In the genomic region with DNA sequence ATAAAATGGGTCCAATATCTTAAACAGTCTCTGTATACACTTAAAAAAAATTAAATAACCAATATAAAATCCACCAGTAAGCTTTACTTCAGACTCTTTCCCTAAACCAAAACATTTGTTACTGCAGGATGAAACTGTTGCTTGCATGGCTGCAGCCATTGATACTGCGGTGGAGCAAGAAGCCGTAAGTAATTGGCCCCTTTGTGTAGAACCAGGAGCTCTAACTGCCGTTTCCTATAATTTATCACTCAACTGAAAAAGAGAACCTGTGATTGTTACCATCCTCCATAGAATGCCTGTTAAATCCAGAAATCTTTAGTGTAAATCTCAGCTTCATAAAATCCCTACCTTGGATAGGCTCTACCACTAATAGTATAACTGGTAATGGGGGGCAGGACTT, we compare ENCODE assay signal across 32 cellular contexts.
"Had no signal": no experiment of that assay in that cellular context is flagged by ENCODE, and none has a peak within 500 bp of the region (broad histone marks: within the 10 kb centered on the region; RNA-seq: fewer than 3 reads in every experiment).

No MANE protein-coding gene starts in this region.

- H3K4me1 Mint-ChIP-seq: activated B cell treated with CpG ODN at 0.5 μM for 24 hours; activated naive CD4-positive, alpha-beta T cell treated with anti-CD3 and anti-CD28 coated beads, Interleukin-2, amount 50 U/mL, for 24 hours; activated naive CD8-positive, alpha-beta T cell treated with anti-CD3 and anti-CD28 coated beads for 36 hours; activated naive CD8-positive, alpha-beta T cell treated with anti-CD3 and anti-CD28 coated beads, Interleukin-2, amount 50 U/mL, for 24 hours; activated T-helper 17 cell treated with anti-CD3 and anti-CD28 coated beads, Interleukin-2, amount 50 U/mL, for 72 hours; endodermal cell; T-helper 17 cell had no signal

- H3K27me3 Mint-ChIP-seq: activated B cell treated with CpG ODN at 0.5 μM for 24 hours; activated CD8-positive, alpha-beta T cell treated with anti-CD3 and anti-CD28 coated beads for 36 hours; activated naive CD4-positive, alpha-beta T cell treated with anti-CD3 and anti-CD28 coated beads, Interleukin-2, amount 50 U/mL, for 24 hours; activated naive CD8-positive, alpha-beta T cell treated with anti-CD3 and anti-CD28 coated beads for 36 hours; activated naive CD8-positive, alpha-beta T cell treated with anti-CD3 and anti-CD28 coated beads, Interleukin-2, amount 50 U/mL, for 24 hours; activated T-helper 17 cell treated with anti-CD3 and anti-CD28 coated beads, Interleukin-2, amount 50 U/mL, for 72 hours; dendritic cell treated with granulocyte-macrophage colony-stimulating factor and Interleukin-4, amounts not matched to agents 40 ng/mL and 50 ng/mL, for 4 days; T-helper 17 cell had no signal

- H3K9me3 ChIP-seq: adrenal gland, colonic mucosa, gastrocnemius medialis had no signal

- H3K27ac Mint-ChIP-seq: activated B cell treated with CpG ODN at 0.5 μM for 24 hours; activated CD8-positive, alpha-beta T cell treated with anti-CD3 and anti-CD28 coated beads for 36 hours; activated naive CD4-positive, alpha-beta T cell treated with anti-CD3 and anti-CD28 coated beads for 36 hours; activated naive CD4-positive, alpha-beta T cell treated with anti-CD3 and anti-CD28 coated beads, Interleukin-2, amount 50 U/mL, for 24 hours; activated naive CD8-positive, alpha-beta T cell treated with anti-CD3 and anti-CD28 coated beads for 36 hours; activated naive CD8-positive, alpha-beta T cell treated with anti-CD3 and anti-CD28 coated beads, Interleukin-2, amount 50 U/mL, for 24 hours; activated T-helper 17 cell treated with anti-CD3 and anti-CD28 coated beads, Interleukin-2, amount 50 U/mL, for 72 hours; dendritic cell treated with granulocyte-macrophage colony-stimulating factor and Interleukin-4, amounts not matched to agents 40 ng/mL and 50 ng/mL, for 4 days; endodermal cell; T-helper 17 cell; T-helper 2 cell treated with Interferon-gamma antibody and Interleukin-4, amounts not matched to agents 5 μg/mL and 100 μg/mL, for 36 hours had no signal

- DNase-seq: activated B cell treated with CpG ODN at 0.5 μM for 24 hours; activated CD4-positive, alpha-beta T cell treated with anti-CD3 and anti-CD28 coated beads for 48 hours; activated CD4-positive, alpha-beta T cell treated with anti-CD3 and anti-CD28 coated beads, Interleukin-2, amount 50 U/mL, for 1 hour; activated CD4-positive, alpha-beta T cell treated with anti-CD3 and anti-CD28 coated beads, Interleukin-2, amount 50 U/mL, for 48 hours; activated CD8-positive, alpha-beta memory T cell treated with anti-CD3 and anti-CD28 coated beads for 24 hours; activated CD8-positive, alpha-beta T cell treated with anti-CD3 and anti-CD28 coated beads for 36 hours; activated effector memory CD4-positive, alpha-beta T cell treated with Interleukin-2 at 50 U/mL for 16 hours; activated naive CD4-positive, alpha-beta T cell treated with anti-CD3 and anti-CD28 coated beads for 36 hours; activated naive CD8-positive, alpha-beta T cell treated with anti-CD3 and anti-CD28 coated beads for 36 hours; activated naive CD8-positive, alpha-beta T cell treated with anti-CD3 and anti-CD28 coated beads, Interleukin-2, amount 50 U/mL, for 24 hours; activated T-cell treated with anti-CD3 and anti-CD28 coated beads, Interleukin-2, amount 50 U/mL, for 4 hours; adrenal gland; amygdala; aorta; central memory CD4-positive, alpha-beta T cell; cerebellar nuclear complex; colonic mucosa; dorsolateral prefrontal cortex; effector memory CD4-positive, alpha-beta T cell; endodermal cell; foreskin fibroblast; gastrocnemius medialis; T-helper 1 cell; T-helper 17 cell; T1000; WERI-Rb-1 had no signal

- H3K4me1 ChIP-seq: adrenal gland, colonic mucosa, gastrocnemius medialis had no signal

- H3K4me3 Mint-ChIP-seq: activated B cell treated with CpG ODN at 0.5 μM for 24 hours; activated CD8-positive, alpha-beta T cell treated with anti-CD3 and anti-CD28 coated beads for 36 hours; activated naive CD4-positive, alpha-beta T cell treated with anti-CD3 and anti-CD28 coated beads for 36 hours; activated naive CD4-positive, alpha-beta T cell treated with anti-CD3 and anti-CD28 coated beads, Interleukin-2, amount 50 U/mL, for 24 hours; activated naive CD8-positive, alpha-beta T cell treated with anti-CD3 and anti-CD28 coated beads for 36 hours; activated naive CD8-positive, alpha-beta T cell treated with anti-CD3 and anti-CD28 coated beads, Interleukin-2, amount 50 U/mL, for 24 hours; activated T-cell treated with anti-CD3 and anti-CD28 coated beads, Interleukin-2, amount 50 U/mL, for 4 hours; activated T-helper 17 cell treated with anti-CD3 and anti-CD28 coated beads, Interleukin-2, amount 50 U/mL, for 72 hours; dendritic cell treated with granulocyte-macrophage colony-stimulating factor and Interleukin-4, amounts not matched to agents 40 ng/mL and 50 ng/mL, for 4 days; endodermal cell; T-helper 17 cell; T-helper 2 cell treated with Interferon-gamma antibody and Interleukin-4, amounts not matched to agents 5 μg/mL and 100 μg/mL, for 36 hours had no signal

- H3K27ac ChIP-seq: adrenal gland, colonic mucosa, dorsolateral prefrontal cortex, gastrocnemius medialis, WERI-Rb-1 had no signal

- H3K36me3 ChIP-seq: adrenal gland, colonic mucosa, gastrocnemius medialis had no signal

- ATAC-seq: activated CD4-positive, CD25-positive, alpha-beta regulatory T cell treated with anti-CD3 and anti-CD28 coated beads, Interleukin-2, amount 50 U/mL, for 24 hours; activated CD8-positive, alpha-beta T cell treated with anti-CD3 and anti-CD28 coated beads for 36 hours; activated naive CD8-positive, alpha-beta T cell treated with anti-CD3 and anti-CD28 coated beads, Interleukin-2, amount 50 U/mL, for 24 hours; activated T-cell treated with anti-CD3 and anti-CD28 coated beads, Interleukin-2, amount 50 U/mL, for 4 hours; activated T-helper 17 cell treated with anti-CD3 and anti-CD28 coated beads, Interleukin-2, amount 50 U/mL, for 72 hours; esophagus mucosa; gastrocnemius medialis; T-helper 17 cell had no signal

- H3K27me3 ChIP-seq: colonic mucosa, gastrocnemius medialis had no signal

- H3K9me3 Mint-ChIP-seq: activated B cell treated with CpG ODN at 0.5 μM for 24 hours; activated CD8-positive, alpha-beta T cell treated with anti-CD3 and anti-CD28 coated beads for 36 hours; activated naive CD4-positive, alpha-beta T cell treated with anti-CD3 and anti-CD28 coated beads, Interleukin-2, amount 50 U/mL, for 24 hours; activated naive CD8-positive, alpha-beta T cell treated with anti-CD3 and anti-CD28 coated beads for 36 hours; activated naive CD8-positive, alpha-beta T cell treated with anti-CD3 and anti-CD28 coated beads, Interleukin-2, amount 50 U/mL, for 24 hours; activated T-cell treated with anti-CD3 and anti-CD28 coated beads, Interleukin-2, amount 50 U/mL, for 4 hours; activated T-helper 17 cell treated with anti-CD3 and anti-CD28 coated beads, Interleukin-2, amount 50 U/mL, for 72 hours; dendritic cell treated with granulocyte-macrophage colony-stimulating factor and Interleukin-4, amounts not matched to agents 40 ng/mL and 50 ng/mL, for 4 days; T-helper 2 cell treated with Interferon-gamma antibody and Interleukin-4, amounts not matched to agents 5 μg/mL and 100 μg/mL, for 36 hours had no signal

- H3K36me3 Mint-ChIP-seq: activated naive CD4-positive, alpha-beta T cell treated with anti-CD3 and anti-CD28 coated beads, Interleukin-2, amount 50 U/mL, for 24 hours had no signal

- H3K4me3 ChIP-seq: adrenal gland, colonic mucosa, dorsolateral prefrontal cortex, gastrocnemius medialis had no signal
